10 cellular contexts compared by ENCODE assay signal in the genomic region with DNA sequence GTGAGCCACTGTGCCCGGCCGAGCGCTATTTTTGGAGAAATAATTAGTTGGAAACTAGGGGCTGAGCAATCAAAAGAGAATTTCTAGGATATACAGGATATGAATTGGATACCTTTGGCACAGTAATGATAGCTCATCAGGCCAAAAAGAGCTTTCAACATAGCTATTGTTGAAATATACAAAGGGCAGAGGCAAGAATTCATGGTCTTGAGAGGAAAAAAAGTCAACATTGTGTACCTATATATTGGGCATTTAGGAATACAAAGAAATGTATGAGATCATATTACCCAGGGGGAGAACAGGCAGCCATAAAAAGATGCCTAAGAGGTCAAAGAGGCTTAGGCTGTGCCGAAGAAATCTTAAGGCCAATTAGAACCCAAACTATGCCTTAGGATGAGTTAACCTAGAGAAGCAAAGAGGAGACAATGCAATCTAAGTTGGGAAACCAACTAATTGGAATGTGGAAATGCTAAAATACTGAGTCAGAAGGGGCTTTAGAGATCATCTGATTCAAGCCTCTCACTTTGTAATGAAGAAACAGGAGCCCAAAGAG.
DNase-seq lines count a peak whose midpoint lies in the region; ATAC-seq, FAIRE-seq and TF ChIP-seq lines count a peak whose summit lies in the region.
"Had no signal": no experiment of that assay in that cellular context is flagged by ENCODE, and none has a peak within 500 bp of the region (broad histone marks: within the 10 kb centered on the region; RNA-seq: fewer than 3 reads in every experiment).

No MANE protein-coding gene starts in this region.

- H3K18ac ChIP-seq in H1 (ENCODE audit: extremely low read depth, low read length) = no peak overlapping the region

- H3K4me3 ChIP-seq in H1 (ENCODE audit: extremely low read depth in 1 of 4, insufficient read depth in 2 of 4, low read depth in 3 of 4, low read length in 4 of 4) (no peak overlapping the region), small intestine (ENCODE audit: low read depth in 1 of 2, low read length in 2 of 2) (no peak overlapping the region)

- 95% methylated on average over 4 of the region's 4 CpGs; no CpG with 5 or more reads in 1 of the 2 experiments for WGBS in H1 (ENCODE audit: extremely low coverage in 1 of 2, insufficient coverage in 1 of 2, insufficient read length in 1 of 2, insufficient replicate concordance in 2 of 2, low coverage in 1 of 2, low lambda C conversion rate in 2 of 2, missing lambda C conversion rate in 1 of 2), 2 experiments
- WGBS in small intestine, 3 donors = 89 to 97% (median 92%) methylated on average over 4 of the region's 4 CpGs

- POLR2A ChIA-PET in H1 (lab: Charles Lee; ENCODE audit: partially characterized antibody) = no interaction called here

- H3K9ac ChIP-seq in H1 (replicated peaks in 1 of 4; ENCODE audit: extremely low read depth in 1 of 4, low read depth in 3 of 4, low read length in 3 of 4) = no peak overlapping the region

- H3K56ac ChIP-seq in H1 (replicated peaks; ENCODE audit: insufficient read length, low read depth, low read length) = no peak overlapping the region

- H2BK120ac ChIP-seq in H1 (replicated peaks; ENCODE audit: low read depth, low read length) = no peak overlapping the region

- H3K27ac ChIP-seq in H1 (ENCODE audit: low read depth, low read length) (no peak overlapping the region), small intestine (ENCODE audit: low read depth in 1 of 2, low read length in 1 of 2) (no peak overlapping the region)

- H4K91ac ChIP-seq in H1 (replicated peaks; ENCODE audit: insufficient read length, low read length) = no peak overlapping the region

- CTCF ChIA-PET in H1 (lab: Charles Lee; ENCODE audit: partially characterized antibody) = interaction anchor here (0.6 to 3.0 kb wide), 27 partner anchors 9 to 430 kb away, joined by 3 to 15 read pairs (median 4); no protein-coding TSS in a partner anchor

- TF ChIP-seq CTCF in H1 (IDR thresholded peaks at IDR 0.05; ENCODE audit: control extremely low read depth in 1 of 3, insufficient read depth in 1 of 3, low read depth in 1 of 3, low read length in 3 of 3) = no peak

- DNase-seq in Daoy (ENCODE audit: low read depth) (peak; percentile 25), NCI-H2227 treated with DMSO at 0.1 percent for 48 hours (lab: John Stamatoyannopoulos, UW) (peak; percentile 20), H1 (ENCODE audit: low read depth in 1 of 2, low spot score in 2 of 2) (no peak), myocyte (ENCODE audit: low read depth) (peak; percentile 50), cerebellum (ENCODE audit: low spot score) (no peak), T-helper 2 cell (no peak), small intestine (no peak)
- DNase-seq: hippocampal formation had no signal

- no peak overlapping the region for H4K8ac ChIP-seq in H1 (ENCODE audit: extremely low read depth, insufficient read depth, low read length)

- no peak for TF ChIP-seq POLR2A in H1 (IDR thresholded peaks at IDR 0.05; ENCODE audit: control extremely low read depth in 1 of 2, low read depth in 2 of 2, low read length in 2 of 2)

- no peak for FAIRE-seq in H1 (lab: Jason Lieb, UNC)
- FAIRE-seq in small intestine (lab: Jason Lieb, UNC) = no peak

- H2AFZ ChIP-seq in H1 (ENCODE audit: low read length) = no peak overlapping the region

- no peak overlapping the region for H2BK20ac ChIP-seq in H1 (ENCODE audit: low read length)

- H2BK15ac ChIP-seq in H1 (ENCODE audit: low read length) = no peak overlapping the region

- no peaks in the 10 kb centered on the region for H3K79me1 ChIP-seq in H1 (ENCODE audit: low read depth, low read length)

- no peak overlapping the region for H3K4ac ChIP-seq in H1 (replicated peaks; ENCODE audit: insufficient read length, low read depth, low read length)

- no peak for TF ChIP-seq EP300 in H1 (IDR thresholded peaks at IDR 0.05; ENCODE audit: borderline replicate concordance in 1 of 2, low read depth in 2 of 2, low read length in 2 of 2)

- H3K9me3 ChIP-seq in H1 (ENCODE audit: insufficient read depth in 2 of 2, low read depth in 1 of 2, low read length in 1 of 2) (no peaks in the 10 kb centered on the region), small intestine (ENCODE audit: control insufficient read depth, low read depth) (no peaks in the 10 kb centered on the region)

- ATAC-seq in HG03039 (IDR thresholded peaks at IDR 0.05; ENCODE audit: unreplicated experiment) = no peak
- ATAC-seq: WTC11 had no signal

- H3K79me2 ChIP-seq in H1 (ENCODE audit: control insufficient read depth in 1 of 2, insufficient read depth in 2 of 2, low read length in 2 of 2) = no peaks in the 10 kb centered on the region

- H3K23me2 ChIP-seq in H1 (ENCODE audit: low read depth, low read length) = no peaks in the 10 kb centered on the region

- H3K36me3 ChIP-seq in H1 (ENCODE audit: control insufficient read depth in 2 of 4, insufficient read depth in 4 of 4, low read length in 3 of 4) (peaks cover 0 to 2% (median 1%) of the 10 kb centered on the region in 4 experiments; a peak in 3 of 8 replicates), small intestine (ENCODE audit: control insufficient read depth in 2 of 2, insufficient read depth in 2 of 2, low read length in 2 of 2) (no peaks in the 10 kb centered on the region)

- TF ChIP-seq RAD21 in H1 (IDR thresholded peaks at IDR 0.05 in 1 of 2, conservative IDR thresholded peaks at IDR 0.05 in 1 of 2; ENCODE audit: low read depth in 2 of 2, low read length in 2 of 2) = no peak

- no peaks in the 10 kb centered on the region for H3K27me3 ChIP-seq in H1 (replicated peaks in 1 of 4; ENCODE audit: control insufficient read depth in 3 of 4, extremely low read depth in 1 of 4, insufficient read depth in 3 of 4, low read length in 3 of 4)
- H3K27me3 ChIP-seq in small intestine (ENCODE audit: control insufficient read depth in 2 of 2, insufficient read depth in 2 of 2, low read length in 2 of 2) = no peaks in the 10 kb centered on the region

- no peak overlapping the region for H4K5ac ChIP-seq in H1 (ENCODE audit: insufficient read length, low read depth, low read length)

- peaks cover 0 to 6% (median under 1%) of the 10 kb centered on the region in 4 experiments; a peak in 1 of 7 replicates for H3K4me1 ChIP-seq in H1 (replicated peaks in 1 of 4; ENCODE audit: control insufficient read depth in 3 of 4, insufficient read depth in 4 of 4, low read length in 3 of 4)
- no peaks in the 10 kb centered on the region for H3K4me1 ChIP-seq in small intestine (ENCODE audit: control insufficient read depth in 2 of 2, insufficient read depth in 1 of 2, low read depth in 1 of 2, low read length in 1 of 2)

- H3K14ac ChIP-seq in H1 (ENCODE audit: insufficient read length) = no peak overlapping the region

- H4K20me1 ChIP-seq in H1 (replicated peaks in 1 of 2; ENCODE audit: control insufficient read depth in 1 of 2, insufficient read depth in 2 of 2, low read length in 2 of 2) = no peaks in the 10 kb centered on the region

- no peak overlapping the region for H2AK5ac ChIP-seq in H1 (ENCODE audit: low read depth, low read length)

- 0 out of 2 replicates have a peak overlapping the region, but pooled peaks have one; percentile 17 for H2BK12ac ChIP-seq in H1 (ENCODE audit: low read depth, low read length)

- no peak overlapping the region for H2BK5ac ChIP-seq in H1 (ENCODE audit: low read depth, low read length)

- no peak overlapping the region for H3K4me2 ChIP-seq in H1 (ENCODE audit: insufficient read depth in 1 of 2, low read depth in 2 of 2, low read length in 2 of 2)

- no peak overlapping the region for H3K23ac ChIP-seq in H1 (ENCODE audit: insufficient read length)

TF ChIP-seq in H1, 55 proteins besides CTCF, POLR2A, EP300 and RAD21:
- TF ChIP-seq KDM5A (IDR thresholded peaks at IDR 0.05; ENCODE audit: low read length) = no peak
- TF ChIP-seq NANOG (IDR thresholded peaks at IDR 0.05; ENCODE audit: insufficient read depth, low read depth, low read length, poor library complexity, severe bottlenecking) = no peak
- no peak for TF ChIP-seq SP2 (IDR thresholded peaks at IDR 0.05; ENCODE audit: low read length)
- TF ChIP-seq SIRT6 (IDR thresholded peaks at IDR 0.05; ENCODE audit: low read length) = no peak

Comparison
In these comparisons a context has a peak if more than half of its experiments do, and no peak if none do; other contexts are left out.
1. DNase-seq: peak in Daoy (single experiment), NCI-H2227 treated with DMSO at 0.1 percent for 48 hours (single experiment) and myocyte (single experiment); none in H1 (0 of 2), cerebellum (single experiment), T-helper 2 cell (0 of 5) and small intestine (single experiment).